Comparison of ENCODE assay signal across 8 cellular contexts in the genomic region with DNA sequence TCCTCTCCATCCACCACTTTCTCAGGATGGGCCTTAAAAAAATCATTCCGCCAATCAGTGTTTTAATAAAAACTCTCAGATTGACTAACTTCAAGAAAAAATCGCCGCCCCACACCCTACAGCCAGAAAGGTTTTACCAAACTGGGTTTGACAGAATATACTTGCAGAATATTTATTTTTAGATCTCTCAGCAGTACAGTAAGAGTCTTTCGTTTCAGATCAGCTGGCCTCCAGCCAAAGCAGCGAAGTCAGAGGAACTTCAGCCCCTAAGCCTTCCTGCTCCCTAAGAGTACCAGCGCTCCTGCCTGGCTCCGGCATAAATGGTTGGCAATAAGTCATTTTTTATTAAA. TPM values are rescaled to one million over a fixed set of nuclear protein-coding genes. Genes with fewer than 3 reads are reported as not detected.
DNase-seq lines count a peak whose midpoint lies in the region; ATAC-seq and TF ChIP-seq lines count a peak whose summit lies in the region.

No MANE protein-coding gene starts in this region.

- TF ChIP-seq CTCF in GM13976 (IDR thresholded peaks at IDR 0.05; ENCODE audit: borderline replicate concordance, control extremely low read depth, extremely low read depth, insufficient read depth, missing control alignments) (no peak), brain microvascular endothelial cell (IDR thresholded peaks at IDR 0.05; ENCODE audit: low read depth, low read length, missing control alignments) (no peak)

- H3K27ac ChIP-seq in brain microvascular endothelial cell (peak overlapping the region; percentile 95), temporal lobe (ENCODE audit: low read depth, low read length) (peak overlapping the region; percentile 90)

- no peaks in the 10 kb centered on the region for H3K27me3 ChIP-seq in brain microvascular endothelial cell (replicated peaks)

- in situ Hi-C loops in GM13976 (cut with MboI; ENCODE audit: low sequenced_read_pairs, unreplicated experiment) (no loop called here), brain microvascular endothelial cell (cut with HindIII; ENCODE audit: low pct_ligation_motif_present, low sequenced_read_pairs) (no loop called here)

- DNase-seq in GM13976 (ENCODE audit: low spot score) (peak; percentile 74), LHCN-M2 (ENCODE audit: low read depth) (peak; percentile 70), brain microvascular endothelial cell (peak; percentile 79), medulla oblongata (ENCODE audit: extremely low spot score) (peak; percentile 77), NCI-H526 (lab: John Stamatoyannopoulos, UW) (no peak), GOT3 (lab: John Stamatoyannopoulos, UW) (no peak)

- H3K36me3 ChIP-seq in brain microvascular endothelial cell (replicated peaks) = peaks cover 6% of the 10 kb centered on the region

- peak; percentile 60 for ATAC-seq in GM21619 (IDR thresholded peaks at IDR 0.05; ENCODE audit: unreplicated experiment)

- H3K4me3 ChIP-seq in brain microvascular endothelial cell (ENCODE audit: low read depth, low read length) = no peak overlapping the region

RNA-seq across cellular contexts. Expression of gene TBC1D7, which starts 24.7 kb away (rescaled TPM):
- total RNA-seq in LHCN-M2 (2014; rRNA removed) = 10.6 and 18.1 TPM in 2 replicates
- 22.1 TPM for polyA plus RNA-seq in LHCN-M2 (2012)
- total RNA-seq in temporal lobe = 18.2 TPM

Comparison
In these comparisons a context has a peak if more than half of its experiments do, and no peak if none do; other contexts are left out.
1. DNase-seq: peak in GM13976 (single experiment), LHCN-M2 (single experiment), brain microvascular endothelial cell (single experiment) and medulla oblongata (single experiment); none in NCI-H526 (0 of 2) and GOT3 (single experiment).